9 cellular contexts compared by ENCODE assay signal in the genomic region with DNA sequence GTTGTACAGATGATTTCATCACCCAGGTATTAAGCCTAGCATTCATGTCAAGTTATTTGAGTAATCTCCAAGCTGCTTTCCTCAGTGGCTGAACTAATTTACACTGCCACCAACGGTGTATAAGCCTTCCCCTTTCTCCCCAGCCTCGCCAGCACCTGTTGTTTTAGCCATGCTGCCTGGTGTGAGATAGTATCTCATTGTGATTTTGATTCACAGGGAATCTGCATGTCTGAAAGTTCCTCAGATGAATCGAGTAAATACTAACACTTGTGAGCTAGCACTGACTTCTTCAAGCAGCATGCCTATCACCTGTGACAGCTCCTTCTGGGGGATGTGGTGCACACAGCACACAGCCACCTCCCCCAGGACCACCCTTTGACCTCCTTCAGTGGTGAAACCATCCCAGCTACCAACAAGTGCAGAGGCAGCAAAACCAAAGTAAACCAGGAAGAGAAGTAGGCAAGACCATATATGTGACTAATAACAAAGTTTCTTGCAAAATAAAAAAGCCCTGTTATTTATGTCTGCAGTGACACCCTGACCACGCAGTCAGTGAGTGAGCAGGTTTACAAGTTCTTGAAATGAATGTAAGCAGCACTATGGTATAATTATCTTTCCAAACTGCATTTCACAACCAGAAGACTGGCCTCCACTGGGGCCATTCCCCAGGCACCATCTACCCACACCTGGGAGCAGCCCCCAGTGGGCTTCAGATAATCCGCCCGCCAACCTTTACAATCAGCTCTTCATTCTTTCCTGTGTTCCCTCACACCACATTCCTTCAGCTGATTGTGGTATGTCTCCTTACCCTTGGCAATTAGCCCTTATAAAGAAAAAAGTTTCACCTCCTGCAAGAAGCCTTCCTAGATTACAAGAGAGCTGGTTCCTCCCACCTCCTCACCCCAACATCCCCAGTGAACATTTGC.
A peak's percentile ranks its signal among the peaks of the same experiment; 100 is the strongest.
DNase-seq lines count a peak whose midpoint lies in the region; ATAC-seq and TF ChIP-seq lines count a peak whose summit lies in the region.
"Had no signal": no experiment of that assay in that cellular context is flagged by ENCODE, and none has a peak within 500 bp of the region (broad histone marks: within the 10 kb centered on the region; RNA-seq: fewer than 3 reads in every experiment).

No MANE protein-coding gene starts in this region.

- H3K4me1 ChIP-seq in PC-3 (ENCODE audit: insufficient read depth, low read length) (peaks cover 5% of the 10 kb centered on the region; the same call in 1 of the 2 replicates), hepatocyte (ENCODE audit: insufficient read depth) (peaks cover 10% of the 10 kb centered on the region)

- H3K9me2 ChIP-seq in PC-3 (replicated peaks; ENCODE audit: low read length), result no peaks in the 10 kb centered on the region
- no peaks in the 10 kb centered on the region for H3K9me2 ChIP-seq in hepatocyte (replicated peaks; ENCODE audit: insufficient read depth)

- no peak overlapping the region for H3K4me3 ChIP-seq in AG10803 (ENCODE audit: low read length)
- no peak overlapping the region for H3K4me3 ChIP-seq in PC-3 (ENCODE audit: low read length)
- H3K4me3 ChIP-seq in hepatocyte, result no peak overlapping the region

- BruUV-seq in PC-3 (replicated peaks; lab: Mats Ljungman, UMichigan), result no TSS peak

- POLR2A ChIA-PET in PC-3 (lab: Charles Lee; ENCODE audit: unreplicated experiment), result no interaction called here

- peak; percentile 56 for ATAC-seq in GM19351 (IDR thresholded peaks at IDR 0.05; ENCODE audit: unreplicated experiment)
- ATAC-seq in PC-3, result no peak
- ATAC-seq in GM21723 (IDR thresholded peaks at IDR 0.05; ENCODE audit: unreplicated experiment), result no peak

- H4K20me1 ChIP-seq in PC-3 (ENCODE audit: low read length), result no peaks in the 10 kb centered on the region
- no peaks in the 10 kb centered on the region for H4K20me1 ChIP-seq in hepatocyte (ENCODE audit: insufficient read depth, poor library complexity, severe bottlenecking)

- H2AFZ ChIP-seq in PC-3 (ENCODE audit: low read length), result no peak overlapping the region
- H2AFZ ChIP-seq in hepatocyte, result no peak overlapping the region

- H3K9ac ChIP-seq in PC-3 (ENCODE audit: low read length), result no peak overlapping the region

- no peak overlapping the region for H3K27ac ChIP-seq in PC-3 (ENCODE audit: low read length)
- H3K27ac ChIP-seq in hepatocyte, result peak overlapping the region; percentile 49

- no peak for TF ChIP-seq CTCF in AG10803 (conservative IDR thresholded peaks at IDR 0.05; ENCODE audit: low read length)
- TF ChIP-seq CTCF in PC-3 (conservative IDR thresholded peaks at IDR 0.05; ENCODE audit: low read depth, low read length), result no peak
- no peak for TF ChIP-seq CTCF in hepatocyte (IDR thresholded peaks at IDR 0.05; ENCODE audit: poor library complexity)

- H3K9me3 ChIP-seq in PC-3 (ENCODE audit: low read length) (no peaks in the 10 kb centered on the region), hepatocyte (ENCODE audit: low read depth) (no peaks in the 10 kb centered on the region)

- 56% methylated on average over 6 of the region's 6 CpGs for WGBS in hepatocyte (ENCODE audit: low lambda C conversion rate, missing lambda C conversion rate)

- peak; percentile 79 for DNase-seq in AG10803 (ENCODE audit: low read depth)
- peak; percentile 35 for DNase-seq in PC-3
- DNase-seq in hepatocyte (ENCODE audit: low spot score), result peak; percentile 26
- DNase-seq in NCI-H748 (lab: John Stamatoyannopoulos, UW; ENCODE audit: unreplicated experiment), result no peak
- no peak for DNase-seq in superior temporal gyrus (ENCODE audit: extremely low spot score)
- DNase-seq in SW480 (ENCODE audit: low spot score), result no peak
- DNase-seq: NCI-H2029 treated with DMSO at 0.1 percent for 48 hours had no signal

- no peaks in the 10 kb centered on the region for H3F3A ChIP-seq in PC-3 (ENCODE audit: low read length, unreplicated experiment)

- intact Hi-C loops in PC-3 (cut with micrococcal nuclease), result no loop called here

- H3K79me2 ChIP-seq in PC-3 (ENCODE audit: low read length) (no peaks in the 10 kb centered on the region), hepatocyte (no peaks in the 10 kb centered on the region)

- no peak overlapping the region for H3K4me2 ChIP-seq in PC-3 (ENCODE audit: low read length)
- no peak overlapping the region for H3K4me2 ChIP-seq in hepatocyte

- H3K36me3 ChIP-seq in PC-3 (ENCODE audit: low read depth, low read length), result no peaks in the 10 kb centered on the region
- H3K36me3 ChIP-seq in hepatocyte (replicated peaks; ENCODE audit: insufficient read depth, low read depth), result no peaks in the 10 kb centered on the region

- CTCF ChIA-PET in PC-3 (lab: Charles Lee), result no interaction called here

- H3K27me3 ChIP-seq in PC-3 (ENCODE audit: low read length) (no peaks in the 10 kb centered on the region), hepatocyte (no peaks in the 10 kb centered on the region)

Comparison
In these comparisons a context has a peak if more than half of its experiments do, and no peak if none do; other contexts are left out.
1. DNase-seq: peak in AG10803 (single experiment), PC-3 (single experiment) and hepatocyte (single experiment); none in NCI-H748 (single experiment), superior temporal gyrus (single experiment) and SW480 (single experiment).